Comparison of ENCODE assay signal across 17 cellular contexts in genomic region chr2:240790370-240791210, GRCh38.
"Had no signal": no experiment of that assay in that cellular context is flagged by ENCODE, and none has a peak within 500 bp of the region (broad histone marks: within the 10 kb centered on the region; RNA-seq: fewer than 3 reads in every experiment).

No MANE protein-coding gene starts in this region.

- H3K4me1 Mint-ChIP-seq: activated CD4-positive, alpha-beta T cell treated with anti-CD3 and anti-CD28 coated beads, Interleukin-2, amount 10 ng/mL, durations not matched to agents 24 days and 14 days; activated naive CD8-positive, alpha-beta T cell treated with anti-CD3 and anti-CD28 coated beads for 36 hours; T-cell had no signal

- H3K4me1 ChIP-seq: ascending aorta had no signal

- H3K36me3 ChIP-seq: ascending aorta, cardiac muscle cell had no signal

- H3K27me3 Mint-ChIP-seq: activated CD4-positive, alpha-beta T cell treated with anti-CD3 and anti-CD28 coated beads, Interleukin-2, amount 10 ng/mL, durations not matched to agents 24 days and 14 days; activated naive CD8-positive, alpha-beta T cell treated with anti-CD3 and anti-CD28 coated beads for 36 hours; stimulated activated naive CD8-positive, alpha-beta T cell treated with anti-CD3 and anti-CD28 coated beads, Interleukin-15, Interleukin-2, amounts not matched to agents 100 ng/mL and 50 ng/mL, for 24 hours had no signal

- H3K4me3 Mint-ChIP-seq: activated CD4-positive, alpha-beta T cell treated with anti-CD3 and anti-CD28 coated beads, Interleukin-2, amount 10 ng/mL, durations not matched to agents 24 days and 14 days; activated naive CD8-positive, alpha-beta T cell treated with anti-CD3 and anti-CD28 coated beads for 36 hours; effector memory CD8-positive, alpha-beta T cell; stimulated activated naive CD8-positive, alpha-beta T cell treated with anti-CD3 and anti-CD28 coated beads, Interleukin-15, Interleukin-2, amounts not matched to agents 100 ng/mL and 50 ng/mL, for 24 hours; T-cell had no signal

- H3K27ac Mint-ChIP-seq: activated CD4-positive, alpha-beta T cell treated with anti-CD3 and anti-CD28 coated beads, Interleukin-2, amount 10 ng/mL, durations not matched to agents 24 days and 14 days; activated naive CD8-positive, alpha-beta T cell treated with anti-CD3 and anti-CD28 coated beads for 36 hours; effector memory CD8-positive, alpha-beta T cell; stimulated activated naive CD8-positive, alpha-beta T cell treated with anti-CD3 and anti-CD28 coated beads, Interleukin-15, Interleukin-2, amounts not matched to agents 100 ng/mL and 50 ng/mL, for 24 hours; T-cell had no signal

- H3K36me3 Mint-ChIP-seq: activated naive CD8-positive, alpha-beta T cell treated with anti-CD3 and anti-CD28 coated beads for 36 hours; T-cell had no signal

- H3K9me3 Mint-ChIP-seq: activated CD4-positive, alpha-beta T cell treated with anti-CD3 and anti-CD28 coated beads, Interleukin-2, amount 10 ng/mL, durations not matched to agents 24 days and 14 days; activated naive CD8-positive, alpha-beta T cell treated with anti-CD3 and anti-CD28 coated beads for 36 hours; effector memory CD8-positive, alpha-beta T cell; stimulated activated naive CD8-positive, alpha-beta T cell treated with anti-CD3 and anti-CD28 coated beads, Interleukin-15, Interleukin-2, amounts not matched to agents 100 ng/mL and 50 ng/mL, for 24 hours; T-cell had no signal

- H3K27ac ChIP-seq: ascending aorta, cardiac muscle cell, coronary artery, SK-N-MC, testis, VCaP had no signal

- ATAC-seq: effector memory CD8-positive, alpha-beta T cell; T-cell had no signal

- H3K4me3 ChIP-seq: ascending aorta, cardiac muscle cell, coronary artery, SK-N-MC, testis had no signal

- H3K27me3 ChIP-seq: ascending aorta, cardiac muscle cell, testis had no signal

- DNase-seq: activated CD4-positive, alpha-beta T cell treated with anti-CD3 and anti-CD28 coated beads, Interleukin-2, amount 10 ng/mL, durations not matched to agents 24 days and 14 days; activated naive CD8-positive, alpha-beta T cell treated with anti-CD3 and anti-CD28 coated beads for 36 hours; activated T-cell treated with anti-CD3 and anti-CD28 coated beads, Interleukin-2, amount 50 U/mL, for 1 hour; effector memory CD8-positive, alpha-beta T cell; hypothalamus; mesenchymal stem cell; RPMI8226; stimulated activated CD4-positive, alpha-beta T cell treated with anti-CD3 and anti-CD28 coated beads, Interleukin-4, amount 100 ng/mL, for 24 hours; T1000; testis had no signal

- H3K9me3 ChIP-seq: ascending aorta, testis had no signal
